Comparison of ENCODE assay signal across 8 cellular contexts in the genomic region with DNA sequence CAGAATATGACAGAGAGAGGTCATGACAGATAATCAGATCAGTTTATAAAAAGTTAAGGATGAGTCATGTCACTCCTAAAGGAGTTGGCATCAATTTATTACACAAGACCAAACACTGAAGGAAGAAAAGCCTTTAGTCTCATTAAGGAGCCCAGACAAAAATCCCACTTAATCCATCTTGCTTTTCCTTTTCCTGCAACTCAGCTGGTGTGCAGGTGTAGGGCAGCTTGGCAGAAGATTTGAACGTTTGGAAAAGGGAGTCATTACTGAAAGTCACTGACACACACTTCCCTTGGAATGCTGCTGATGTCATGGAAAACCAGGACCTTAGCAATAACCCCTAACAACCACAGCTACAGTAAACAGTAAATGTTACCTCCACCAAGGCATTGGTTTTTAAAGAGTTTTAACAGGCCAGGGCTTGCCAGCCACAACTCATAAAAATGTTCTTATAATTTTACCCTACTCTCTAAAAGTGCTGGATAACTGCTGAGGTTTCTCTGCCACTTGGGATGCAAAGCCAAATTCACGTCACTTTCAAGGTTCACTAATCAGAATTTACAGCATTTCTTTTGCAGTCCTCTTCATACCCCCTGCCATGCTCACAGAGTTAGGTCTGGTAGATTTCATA.
A peak's percentile ranks its signal among the peaks of the same experiment; 100 is the strongest.
DNase-seq lines count a peak whose midpoint lies in the region; ATAC-seq and TF ChIP-seq lines count a peak whose summit lies in the region.

No MANE protein-coding gene starts in this region.

- H3K9me3 Mint-ChIP-seq in activated CD4-positive, alpha-beta T cell treated with anti-CD3 and anti-CD28 coated beads for 36 hours (ENCODE audit: low read depth), result no peaks in the 10 kb centered on the region

- TF ChIP-seq POLR2A in suprapubic skin (IDR thresholded peaks at IDR 0.05), result no peak

- no peaks in the 10 kb centered on the region for H3K36me3 Mint-ChIP-seq in activated CD4-positive, alpha-beta T cell treated with anti-CD3 and anti-CD28 coated beads for 36 hours (ENCODE audit: low read depth)

- H3K4me1 ChIP-seq in suprapubic skin, result peaks cover 90% of the 10 kb centered on the region

- H3K27ac ChIP-seq in angular gyrus (ENCODE audit: low read depth, low read length), result peak overlapping the region; percentile 50
- peak overlapping the region; percentile 91 for H3K27ac ChIP-seq in suprapubic skin

- no peaks in the 10 kb centered on the region for H3K27me3 ChIP-seq in suprapubic skin

- DNase-seq in NCI-H2029 (lab: John Stamatoyannopoulos, UW) (peak; percentile 16), NCI-H2029 treated with DMSO at 0.1 percent for 48 hours (lab: John Stamatoyannopoulos, UW) (no peak), iris pigment epithelial cell (ENCODE audit: low read depth) (peak; percentile 97), suprapubic skin (ENCODE audit: low spot score in 2 of 2) (peak in 1 of 2 donors; percentile 70)
- DNase-seq in stimulated activated CD4-positive, alpha-beta T cell treated with anti-CD3 and anti-CD28 coated beads, Interleukin-1b, Interleukin-23, amount 100 ng/mL, for 48 hours, result no peak
- DNase-seq in activated CD4-positive, alpha-beta T cell treated with anti-CD3 and anti-CD28 coated beads for 36 hours, result no peak

- H3K36me3 ChIP-seq in suprapubic skin, result no peaks in the 10 kb centered on the region

- H3K4me1 Mint-ChIP-seq in activated CD4-positive, alpha-beta T cell treated with anti-CD3 and anti-CD28 coated beads for 36 hours, result peaks cover 25% of the 10 kb centered on the region

- H3K4me3 ChIP-seq in suprapubic skin, result no peak overlapping the region

- H3K9me3 ChIP-seq in suprapubic skin, result no peaks in the 10 kb centered on the region

- H3K27me3 Mint-ChIP-seq in activated CD4-positive, alpha-beta T cell treated with anti-CD3 and anti-CD28 coated beads for 36 hours, result no peaks in the 10 kb centered on the region

- CTCF ChIA-PET in activated CD4-positive, alpha-beta T cell treated with anti-CD3 and anti-CD28 coated beads for 36 hours (lab: Charles Lee), result no interaction called here

- no peak overlapping the region for H3K4me3 Mint-ChIP-seq in activated CD4-positive, alpha-beta T cell treated with anti-CD3 and anti-CD28 coated beads for 36 hours

- intact Hi-C loops in activated CD4-positive, alpha-beta T cell treated with anti-CD3 and anti-CD28 coated beads for 36 hours (cut with DNase I, micrococcal nuclease), result no loop called here

- TF ChIP-seq EP300 in suprapubic skin (IDR thresholded peaks at IDR 0.05), result peak; percentile 74

- no peak for TF ChIP-seq CTCF in suprapubic skin (IDR thresholded peaks at IDR 0.05)

- 17% methylated on average over 2 of the region's 2 CpGs for WGBS in suprapubic skin

- POLR2A ChIA-PET in activated CD4-positive, alpha-beta T cell treated with anti-CD3 and anti-CD28 coated beads for 36 hours (lab: Charles Lee), result no interaction called here

- no peak for ATAC-seq in HG03378 (IDR thresholded peaks at IDR 0.05; ENCODE audit: unreplicated experiment)
- no peak for ATAC-seq in activated CD4-positive, alpha-beta T cell treated with anti-CD3 and anti-CD28 coated beads for 36 hours

- H3K27ac Mint-ChIP-seq in activated CD4-positive, alpha-beta T cell treated with anti-CD3 and anti-CD28 coated beads for 36 hours, result no peak overlapping the region

Comparison
In these comparisons a context has a peak if more than half of its experiments do, and no peak if none do; other contexts are left out.
1. DNase-seq: peak in NCI-H2029 (single experiment) and iris pigment epithelial cell (single experiment); none in NCI-H2029 treated with DMSO at 0.1 percent for 48 hours (single experiment), stimulated activated CD4-positive, alpha-beta T cell treated with anti-CD3 and anti-CD28 coated beads, Interleukin-1b, Interleukin-23, amount 100 ng/mL, for 48 hours (single experiment) and activated CD4-positive, alpha-beta T cell treated with anti-CD3 and anti-CD28 coated beads for 36 hours (single experiment).